ENCODE assay signal across 16 cellular contexts in genomic region chr2:166891727-166892126, GRCh38. TPM values are rescaled to one million over a fixed set of nuclear protein-coding genes. Genes with fewer than 3 reads are reported as not detected.
DNase-seq lines count a peak whose midpoint lies in the region; ATAC-seq and TF ChIP-seq lines count a peak whose summit lies in the region.
"Had no signal": no experiment of that assay in that cellular context is flagged by ENCODE, and none has a peak within 500 bp of the region (broad histone marks: within the 10 kb centered on the region; RNA-seq: fewer than 3 reads in every experiment).

No MANE protein-coding gene starts in this region.

- H3K9ac ChIP-seq in HUES48 (ENCODE audit: low read depth, low read length): no peak overlapping the region

- H3K36me3 Mint-ChIP-seq in progenitor cell of endocrine pancreas (ENCODE audit: insufficient read depth): no peaks in the 10 kb centered on the region
- H3K36me3 Mint-ChIP-seq: CD4-positive, alpha-beta memory T cell had no signal

- H3K36me3 ChIP-seq in HUES48 (ENCODE audit: control insufficient read depth, insufficient read depth, low read length) (no peaks in the 10 kb centered on the region), right lobe of liver (no peaks in the 10 kb centered on the region)
- H3K36me3 ChIP-seq: HAP-1 had no signal

- H3K9me3 ChIP-seq in HUES48 (ENCODE audit: control insufficient read depth, insufficient read depth, low read length) (no peaks in the 10 kb centered on the region), right lobe of liver (no peaks in the 10 kb centered on the region)
- H3K9me3 ChIP-seq: HAP-1 had no signal

- TF ChIP-seq CTCF in choroid plexus epithelial cell (conservative IDR thresholded peaks at IDR 0.05; ENCODE audit: low read depth, low read length): no peak
- no peak for TF ChIP-seq CTCF in progenitor cell of endocrine pancreas (IDR thresholded peaks at IDR 0.05; ENCODE audit: unreplicated experiment)
- TF ChIP-seq CTCF in right lobe of liver (IDR thresholded peaks at IDR 0.05): no peak

- no peaks in the 10 kb centered on the region for H3K27me3 Mint-ChIP-seq in progenitor cell of endocrine pancreas
- H3K27me3 Mint-ChIP-seq: CD4-positive, alpha-beta memory T cell had no signal

- no peak overlapping the region for H3K4me3 ChIP-seq in HUES48 (ENCODE audit: low read depth, low read length)
- no peak overlapping the region for H3K4me3 ChIP-seq in choroid plexus epithelial cell (ENCODE audit: low read depth, low read length)
- H3K4me3 ChIP-seq in right lobe of liver: no peak overlapping the region
- H3K4me3 ChIP-seq: HAP-1 had no signal

- H3K27me3 ChIP-seq in HUES48 (ENCODE audit: control insufficient read depth, insufficient read depth, low read length) (no peaks in the 10 kb centered on the region), right lobe of liver (no peaks in the 10 kb centered on the region)

- 28% methylated on average over 2 of the region's 2 CpGs for WGBS in right lobe of liver (ENCODE audit: insufficient coverage, low coverage, low lambda C conversion rate, missing lambda C conversion rate)

- intact Hi-C loops in right lobe of liver (cut with DNase I): no loop called here

- no peak overlapping the region for H3K4me3 Mint-ChIP-seq in progenitor cell of endocrine pancreas (ENCODE audit: low read depth)
- H3K4me3 Mint-ChIP-seq: CD4-positive, alpha-beta memory T cell; HFFc6 had no signal

- H3K27ac ChIP-seq in HUES48 (ENCODE audit: low read depth, low read length) (peak overlapping the region; percentile 66), right lobe of liver (no peak overlapping the region)

- peak; percentile 14 for DNase-seq in NCI-H69 (lab: John Stamatoyannopoulos, UW)
- peak; percentile 20 for DNase-seq in choroid plexus epithelial cell (ENCODE audit: low read depth)
- DNase-seq in progenitor cell of endocrine pancreas (ENCODE audit: low spot score, unreplicated experiment): no peak
- no peak for DNase-seq in right lobe of liver
- DNase-seq in LoVo (ENCODE audit: low spot score): no peak
- no peak for DNase-seq in putamen (ENCODE audit: low spot score)
- DNase-seq: Calu3; CD4-positive, alpha-beta memory T cell; DMS53; DMS79 treated with DMSO at 0.1 percent for 48 hours; GOT3; HFFc6 had no signal

- peak overlapping the region; percentile 33 for H3K27ac Mint-ChIP-seq in progenitor cell of endocrine pancreas
- H3K27ac Mint-ChIP-seq: CD4-positive, alpha-beta memory T cell; HFFc6 had no signal

- ATAC-seq in HG02885 (IDR thresholded peaks at IDR 0.05; ENCODE audit: poor library complexity, unreplicated experiment) (no peak), right lobe of liver (no peak)

- TF ChIP-seq POLR2A in right lobe of liver (IDR thresholded peaks at IDR 0.05): no peak

- H3K9me3 Mint-ChIP-seq in progenitor cell of endocrine pancreas (ENCODE audit: low read depth): no peaks in the 10 kb centered on the region

- H3K4me1 ChIP-seq in HUES48 (ENCODE audit: control insufficient read depth, insufficient read depth, low read length) (peaks cover 11% of the 10 kb centered on the region), right lobe of liver (no peaks in the 10 kb centered on the region)
- H3K4me1 ChIP-seq: HAP-1 had no signal

- peaks cover 17% of the 10 kb centered on the region for H3K4me1 Mint-ChIP-seq in progenitor cell of endocrine pancreas (ENCODE audit: low read depth)
- H3K4me1 Mint-ChIP-seq: CD4-positive, alpha-beta memory T cell had no signal

RNA-seq across cellular contexts. Expression of gene XIRP2, which starts 3.4 kb away (rescaled TPM):
- total RNA-seq in progenitor cell of endocrine pancreas (0.12 and 0.13 TPM in 2 replicates), right lobe of liver (1 to 10 TPM in 1 of 6 experiments, under 1 TPM in 5; 0.05 to 2.0 (median 0.19) TPM)
- total RNA-seq: Calu3; CD4-positive, alpha-beta memory T cell; Daoy; HFFc6 had no signal

Comparison
In these comparisons a context has a peak if more than half of its experiments do, and no peak if none do; other contexts are left out.
1. DNase-seq: peak in NCI-H69 (single experiment) and choroid plexus epithelial cell (single experiment); none in progenitor cell of endocrine pancreas (single experiment), right lobe of liver (0 of 3), LoVo (single experiment) and putamen (single experiment).